Comparison of ENCODE assay signal across 9 cellular contexts in the genomic region with DNA sequence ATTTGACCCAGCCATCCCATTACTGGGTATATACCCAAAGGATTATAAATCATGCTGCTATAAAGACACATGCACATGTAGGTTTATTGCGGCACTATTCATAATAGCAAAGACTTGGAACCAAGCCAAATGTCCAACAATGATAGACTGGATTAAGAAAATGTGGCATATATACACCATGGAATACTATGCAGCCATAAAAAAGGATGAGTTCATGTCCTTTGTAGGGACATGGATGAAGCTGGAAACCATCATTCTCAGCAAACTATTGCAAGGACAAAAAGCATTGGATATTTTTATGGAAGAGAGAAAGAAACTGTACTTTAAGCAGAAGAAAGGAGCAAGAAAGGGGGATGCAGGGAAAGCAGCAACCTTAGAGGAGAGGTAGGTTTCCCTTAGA. TPM values are rescaled to one million over a fixed set of nuclear protein-coding genes. Genes with fewer than 3 reads are reported as not detected.
"Had no signal": no experiment of that assay in that cellular context is flagged by ENCODE, and none has a peak within 500 bp of the region (broad histone marks: within the 10 kb centered on the region; RNA-seq: fewer than 3 reads in every experiment).

No MANE protein-coding gene starts in this region.

RNA-seq across cellular contexts. Expression of a gene that starts 9.5 kb away (rescaled TPM):
- total RNA-seq: activated CD4-positive, alpha-beta memory T cell treated with anti-CD3 and anti-CD28 coated beads for 36 hours; activated CD4-positive, alpha-beta T cell treated with anti-CD3 and anti-CD28 coated beads for 36 hours; activated CD4-positive, alpha-beta T cell treated with anti-CD3 and anti-CD28 coated beads, Interleukin-2, amount 10 ng/mL, durations not matched to agents 24 days and 14 days; activated CD8-positive, alpha-beta memory T cell treated with anti-CD3 and anti-CD28 coated beads for 36 hours; activated CD8-positive, alpha-beta T cell treated with anti-CD3 and anti-CD28 coated beads for 36 hours; activated CD8-positive, alpha-beta T cell treated with anti-CD3 and anti-CD28 coated beads, Interleukin-2, amount 10 ng/mL, durations not matched to agents 7 days and 5 days; T-helper 1 cell treated with Interleukin-12 subunit alpha and Interleukin-12 subunit beta and Interleukin-4 antibody, amounts not matched to agents 30 ng/mL and 1 ng/mL, for 36 hours; T-helper 17 cell; T-helper 2 cell treated with Interferon-gamma antibody and Interleukin-4, amounts not matched to agents 100 ng/mL and 5 ng/mL, for 36 hours had no signal
